In genomic region chr2:171999604-172000469, GRCh38 we compare ENCODE assay signal across 1 cellular context.
A peak's percentile ranks its signal among the peaks of the same experiment; 100 is the strongest.
TF ChIP-seq lines count a peak whose summit lies in the region.

Gene METAP1D (plus strand): TSS chr2:171999953. CDS start chr2:171999970, 17 bp downstream.

TF ChIP-seq in HepG2, 621 proteins besides CTCF, POLR2A, EP300 and RAD21 (continued from another document and continues in another):
- TF ChIP-seq ZNF558 (CRISPR knock-in tag; IDR thresholded peaks at IDR 0.05; ENCODE audit: borderline replicate concordance) (peak; percentile 99; the same call in 1 of the 2 replicates), AFF4 (CRISPR knock-in tag; IDR thresholded peaks at IDR 0.05) (peak; percentile 81; the same call in 1 of the 2 replicates), ZNF414 (CRISPR knock-in tag; IDR thresholded peaks at IDR 0.05) (peak; percentile 79; the same call in 1 of the 2 replicates), ZNF883 (CRISPR knock-in tag; IDR thresholded peaks at IDR 0.05; ENCODE audit: not compliant biosample characterization) (peak; percentile 97), HDAC2 (CRISPR knock-in tag; IDR thresholded peaks at IDR 0.05) (peak; percentile 96), ZNF317 (CRISPR knock-in tag; IDR thresholded peaks at IDR 0.05) (peak; percentile 92), MNT (IDR thresholded peaks at IDR 0.05) (peak; percentile 85), HNF4G (IDR thresholded peaks at IDR 0.05; ENCODE audit: borderline replicate concordance, low read depth, low read length) (peak; percentile 61; the same call in 1 of the 2 replicates), HNF4G (CRISPR knock-in tag; IDR thresholded peaks at IDR 0.05; ENCODE audit: borderline replicate concordance, low read depth) (peak; percentile 73), ZMAT5 (CRISPR knock-in tag; IDR thresholded peaks at IDR 0.05; ENCODE audit: borderline replicate concordance, low read depth) (no peak), ZNF468 (CRISPR knock-in tag; IDR thresholded peaks at IDR 0.05) (peak; percentile 97), TEAD3 (CRISPR knock-in tag; optimal IDR thresholded peaks at IDR 0.05; ENCODE audit: borderline replicate concordance) (peak; percentile 65), ZNF569 (CRISPR knock-in tag; IDR thresholded peaks at IDR 0.05; ENCODE audit: borderline replicate concordance) (no peak), ZNF142 (CRISPR knock-in tag; IDR thresholded peaks at IDR 0.05) (peak; percentile 90), ZNF205 (CRISPR knock-in tag; IDR thresholded peaks at IDR 0.05) (peak; percentile 96), TFE3 (CRISPR knock-in tag; IDR thresholded peaks at IDR 0.05) (peak; percentile 95), ARID5B (CRISPR knock-in tag; IDR thresholded peaks at IDR 0.05) (peak; percentile 82; the same call in 1 of the 2 replicates), E2F5 (CRISPR knock-in tag; conservative IDR thresholded peaks at IDR 0.05) (peak; percentile 50; the same call in 1 of the 2 replicates), RARA (CRISPR knock-in tag; IDR thresholded peaks at IDR 0.05) (peak; percentile 74), ZNF713 (CRISPR knock-in tag; IDR thresholded peaks at IDR 0.05) (no peak), ZSCAN21 (CRISPR knock-in tag; IDR thresholded peaks at IDR 0.05; ENCODE audit: borderline replicate concordance) (peak; percentile 99), NPAS2 (CRISPR knock-in tag; IDR thresholded peaks at IDR 0.05; ENCODE audit: borderline replicate concordance) (no peak), ZNF44 (CRISPR knock-in tag; IDR thresholded peaks at IDR 0.05) (peak; percentile 88; the same call in 1 of the 2 replicates), SRY (CRISPR knock-in tag; IDR thresholded peaks at IDR 0.05) (peak; percentile 96), MTF1 (CRISPR knock-in tag; IDR thresholded peaks at IDR 0.05) (peak; percentile 84; the same call in 1 of the 2 replicates), ZNF264 (CRISPR knock-in tag; IDR thresholded peaks at IDR 0.05) (peak; percentile 92), REXO4 (CRISPR knock-in tag; IDR thresholded peaks at IDR 0.05; ENCODE audit: borderline replicate concordance) (peak; percentile 78), MEIS1 (CRISPR knock-in tag; IDR thresholded peaks at IDR 0.05; ENCODE audit: borderline replicate concordance) (peak; percentile 94), ZFYVE20 (CRISPR knock-in tag; IDR thresholded peaks at IDR 0.05; ENCODE audit: borderline replicate concordance, low read depth) (0 out of 2 replicates have a peak, but pooled peaks have one; percentile 83), FOSL1 (CRISPR knock-in tag; IDR thresholded peaks at IDR 0.05; ENCODE audit: borderline replicate concordance) (peak; percentile 53; the same call in 1 of the 2 replicates), TCF12 (IDR thresholded peaks at IDR 0.05) (no peak), TCF12 (CRISPR knock-in tag; IDR thresholded peaks at IDR 0.05) (peak; percentile 93), SIN3B (IDR thresholded peaks at IDR 0.05; ENCODE audit: low read length) (peak; percentile 91), ZNF563 (CRISPR knock-in tag; IDR thresholded peaks at IDR 0.05) (peak; percentile 99), CBX1 (IDR thresholded peaks at IDR 0.05; ENCODE audit: low read depth) (peak; percentile 94), NFE2L1 (CRISPR knock-in tag; IDR thresholded peaks at IDR 0.05; ENCODE audit: borderline replicate concordance) (peak; percentile 87; the same call in 1 of the 2 replicates), CHD2 (IDR thresholded peaks at IDR 0.05; ENCODE audit: low read depth, low read length) (no peak; the same call in 1 of the 2 replicates), ZSCAN31 (CRISPR knock-in tag; IDR thresholded peaks at IDR 0.05; ENCODE audit: low read depth) (peak; percentile 99), ZNF672 (CRISPR knock-in tag; IDR thresholded peaks at IDR 0.05) (no peak; the same call in 1 of the 2 replicates), ZNF597 (CRISPR knock-in tag; IDR thresholded peaks at IDR 0.05) (0 out of 2 replicates have a peak, but pooled peaks have one; percentile 42), KLF6 (CRISPR knock-in tag; IDR thresholded peaks at IDR 0.05) (peak; percentile 92), ZEB1 (IDR thresholded peaks at IDR 0.05; ENCODE audit: insufficient replicate concordance, low read depth) (peak; percentile 84)
